Comparison of ENCODE assay signal across 8 cellular contexts in the genomic region with DNA sequence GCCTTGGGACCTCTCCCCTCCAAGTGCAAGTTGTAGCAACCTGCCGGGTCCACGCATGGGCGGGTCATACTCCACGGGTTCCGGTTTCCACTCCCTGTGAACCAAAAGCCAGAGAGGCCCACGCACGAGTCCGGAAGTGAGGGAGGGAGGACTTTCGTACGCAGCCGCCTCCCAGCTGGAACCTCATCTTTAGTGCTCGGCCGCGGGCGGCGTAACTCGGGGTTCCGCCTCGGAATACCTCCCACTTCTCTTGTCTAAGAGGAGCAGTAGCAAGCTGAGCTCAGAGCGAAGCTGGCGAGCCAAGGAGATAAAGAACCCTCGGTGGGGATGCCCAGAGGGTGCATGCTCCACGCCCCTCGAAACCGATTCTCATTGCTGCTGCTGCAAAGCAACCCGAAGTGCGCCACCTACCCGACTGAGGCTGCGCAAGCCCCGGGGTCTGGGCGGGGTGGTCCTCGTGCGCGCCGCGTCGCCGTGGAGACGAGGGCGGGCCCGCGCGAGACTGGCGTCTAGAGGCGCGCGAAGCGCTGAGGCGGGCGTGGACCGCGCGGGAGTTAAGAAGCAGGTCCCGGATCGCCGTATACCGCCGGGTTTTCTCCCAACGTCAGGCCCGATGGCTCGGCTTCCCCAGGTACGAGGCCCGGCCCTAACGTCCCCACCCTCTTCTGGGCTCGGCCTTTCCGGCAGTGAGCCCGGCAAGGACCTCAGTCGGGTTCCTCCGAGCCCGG. TPM values are rescaled to one million over a fixed set of nuclear protein-coding genes. Genes with fewer than 3 reads are reported as not detected.
DNase-seq lines count a peak whose midpoint lies in the region; ATAC-seq lines count a peak whose summit lies in the region.

TSS of gene SFI1 (plus strand) at position 530 of the 728 bp plus-strand sequence. CDS start 11,749 bp downstream, outside the sequence.

- H3K27ac ChIP-seq in epithelial cell of prostate: peak within 1 kb of the TSS; percentile 71

- ATAC-seq in GM21526 (IDR thresholded peaks at IDR 0.05; ENCODE audit: low FRiP score, unreplicated experiment): peak; percentile 67

- DNase-seq in DMS 273 treated with DMSO at 0.1 percent for 48 hours (lab: John Stamatoyannopoulos, UW) (peak; percentile 60), HuH-7.5 (ENCODE audit: low spot score) (peak; percentile 80), OCI-M1 (lab: John Stamatoyannopoulos, UW) (peak; percentile 91), activated T-cell treated with anti-CD3 and anti-CD28 coated beads for 4 hours (peak; percentile 94), epithelial cell of prostate (ENCODE audit: low read depth, low spot score) (peak; percentile 16), mucosa of gallbladder (ENCODE audit: low spot score) (peak; percentile 94)
- DNase-seq in stimulated activated CD8-positive, alpha-beta memory T cell treated with anti-CD3 and anti-CD28 coated beads, Interleukin-4, amount 100 ng/mL, for 4 hours (ENCODE audit: low read depth in 2 of 2, low spot score in 1 of 2): peak; percentile 91 to 92

RNA-seq across cellular contexts. Expression of gene SFI1, which starts in this region (rescaled TPM):
- total RNA-seq in mucosa of gallbladder: 74.5 TPM

Comparison
In these comparisons a context has a peak if more than half of its experiments do, and no peak if none do; other contexts are left out.
1. Peak in every context shown above with its lines: DNase-seq, ATAC-seq and H3K27ac ChIP-seq.
2. DNase-seq: peak in every context shown above with its lines; median percentile 94 in activated T-cell treated with anti-CD3 and anti-CD28 coated beads for 4 hours; 94 in mucosa of gallbladder; 92 in stimulated activated CD8-positive, alpha-beta memory T cell treated with anti-CD3 and anti-CD28 coated beads, Interleukin-4, amount 100 ng/mL, for 4 hours; 91 in OCI-M1; 80 in HuH-7.5; 60 in DMS 273 treated with DMSO at 0.1 percent for 48 hours; 16 in epithelial cell of prostate.